1 cellular context compared by ENCODE assay signal in the genomic region with DNA sequence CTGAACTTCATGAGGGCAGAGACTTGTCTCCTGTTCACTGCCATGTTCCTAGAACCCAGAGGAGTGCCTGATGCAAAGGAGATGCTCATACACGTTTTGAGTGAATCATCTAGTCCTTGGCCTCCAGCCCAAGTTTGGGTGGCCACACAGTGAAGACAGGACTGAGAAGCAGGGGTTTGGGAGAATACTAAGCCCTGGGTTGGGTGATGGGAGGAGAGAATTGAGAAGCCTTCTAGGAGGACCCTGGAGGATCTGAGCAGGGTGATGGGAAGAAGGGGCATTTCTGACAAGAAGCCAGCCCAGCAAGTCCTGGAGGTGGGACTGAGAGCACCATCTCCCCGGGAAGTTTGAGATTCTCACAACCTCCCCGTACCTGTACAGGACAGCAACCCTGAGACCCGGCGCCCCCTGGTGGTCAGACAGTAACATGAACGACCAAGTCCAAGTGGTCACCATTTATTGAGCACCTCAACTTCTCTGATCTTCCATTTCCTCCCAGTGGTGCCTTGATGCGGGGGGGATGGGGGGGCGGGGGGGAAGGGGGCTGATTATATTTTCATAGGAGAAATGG.
TF ChIP-seq lines count a peak whose summit lies in the region.

No MANE protein-coding gene starts in this region.

TF ChIP-seq in GM23338, 12 proteins besides CTCF, POLR2A, EP300 and RAD21:
- no peak for TF ChIP-seq ZNF114 (CRISPR knock-in tag; IDR thresholded peaks at IDR 0.05)
- no peak for TF ChIP-seq CREB1 (CRISPR knock-in tag; IDR thresholded peaks at IDR 0.05; ENCODE audit: low read depth)
- TF ChIP-seq REST (IDR thresholded peaks at IDR 0.05; ENCODE audit: unreplicated experiment): no peak
- TF ChIP-seq ZNF462 (CRISPR knock-in tag; IDR thresholded peaks at IDR 0.05): no peak
- TF ChIP-seq EZH2phosphoT487 (IDR thresholded peaks at IDR 0.05; ENCODE audit: unreplicated experiment): no peak
- no peak for TF ChIP-seq ZNF331 (CRISPR knock-in tag; IDR thresholded peaks at IDR 0.05; ENCODE audit: low read depth)
- no peak for TF ChIP-seq ETS1 (IDR thresholded peaks at IDR 0.05)
- TF ChIP-seq NANOG (IDR thresholded peaks at IDR 0.05; ENCODE audit: borderline replicate concordance): no peak
- no peak for TF ChIP-seq JUNB (IDR thresholded peaks at IDR 0.05; ENCODE audit: unreplicated experiment)
- no peak for TF ChIP-seq POLR2AphosphoS5 (IDR thresholded peaks at IDR 0.05; ENCODE audit: low read depth)
- TF ChIP-seq STAT1 (IDR thresholded peaks at IDR 0.05; ENCODE audit: unreplicated experiment): no peak
- TF ChIP-seq EZH2 (IDR thresholded peaks at IDR 0.05; ENCODE audit: low read depth, unreplicated experiment): no peak
